In the genomic region with DNA sequence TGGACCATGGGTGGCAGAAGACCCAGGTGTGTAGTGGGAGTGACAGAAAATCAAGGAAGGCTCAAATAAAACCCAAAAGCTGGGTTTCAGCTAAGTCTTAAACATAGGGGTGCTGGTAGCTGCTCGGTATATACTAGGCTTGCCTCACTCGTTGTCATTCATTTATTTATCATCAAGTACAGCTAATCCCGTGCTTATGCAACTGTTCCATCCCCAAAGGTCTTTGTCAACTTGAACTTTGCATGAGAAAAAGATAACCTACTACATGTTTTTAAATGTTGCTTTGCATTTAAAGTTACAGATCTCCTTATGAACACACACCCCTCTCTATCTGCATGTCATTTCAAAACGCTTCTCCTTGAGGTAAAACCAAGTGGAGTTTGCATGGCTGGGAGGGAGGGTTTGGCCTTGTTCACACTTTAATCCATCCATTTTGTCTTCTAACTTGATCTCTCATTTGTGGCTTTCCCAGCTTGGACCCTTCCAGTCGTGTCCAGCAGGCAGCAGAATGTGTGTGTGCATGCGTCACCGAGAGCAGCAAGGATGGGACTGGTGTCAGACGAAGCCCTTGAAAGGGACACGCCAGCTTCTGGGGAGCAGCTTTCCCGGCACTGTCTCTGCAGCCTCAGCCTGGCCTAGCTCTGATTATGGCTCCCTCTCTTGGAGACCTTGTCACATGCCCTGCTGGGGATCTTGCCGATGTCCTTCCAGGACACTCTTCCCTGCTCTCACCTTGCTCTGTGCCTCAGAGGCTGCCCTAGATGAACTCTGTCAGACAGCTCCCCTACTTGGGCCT, we compare ENCODE assay signal across 24 cellular contexts.
DNase-seq lines count a peak whose midpoint lies in the region; ATAC-seq and TF ChIP-seq lines count a peak whose summit lies in the region.
"Had no signal": no experiment of that assay in that cellular context is flagged by ENCODE, and none has a peak within 500 bp of the region (broad histone marks: within the 10 kb centered on the region; RNA-seq: fewer than 3 reads in every experiment).

No MANE protein-coding gene starts in this region.

- H3K79me2 ChIP-seq in hepatocyte: no peaks in the 10 kb centered on the region

- H3K36me3 ChIP-seq in WERI-Rb-1 (no peaks in the 10 kb centered on the region), hepatocyte (replicated peaks; ENCODE audit: insufficient read depth, low read depth) (no peaks in the 10 kb centered on the region), psoas muscle (ENCODE audit: insufficient read depth in 1 of 2, low read depth in 1 of 2) (no peaks in the 10 kb centered on the region)
- H3K36me3 ChIP-seq: brain microvascular endothelial cell, esophagus muscularis mucosa, heart right ventricle, ovary, spleen had no signal

- H2AFZ ChIP-seq in hepatocyte: no peak overlapping the region

- no peaks in the 10 kb centered on the region for H3K27me3 ChIP-seq in WERI-Rb-1 (ENCODE audit: insufficient read depth, low read depth, severe bottlenecking)
- no peaks in the 10 kb centered on the region for H3K27me3 ChIP-seq in hepatocyte
- no peaks in the 10 kb centered on the region for H3K27me3 ChIP-seq in psoas muscle (ENCODE audit: insufficient read depth in 3 of 3, low read length in 2 of 3)
- H3K27me3 ChIP-seq: brain microvascular endothelial cell, esophagus muscularis mucosa, heart right ventricle, ovary, spleen had no signal

- no peak overlapping the region for H3K27ac ChIP-seq in WERI-Rb-1
- peak overlapping the region; percentile 66 for H3K27ac ChIP-seq in hepatocyte
- no peak overlapping the region for H3K27ac ChIP-seq in psoas muscle
- H3K27ac ChIP-seq: brain microvascular endothelial cell, dorsolateral prefrontal cortex, esophagus muscularis mucosa, ovary, spleen had no signal

- WGBS in hepatocyte (ENCODE audit: low lambda C conversion rate, missing lambda C conversion rate): 61% methylated on average over 11 of the region's 11 CpGs
- 72 to 82% (median 74%) methylated on average over 11 of the region's 11 CpGs for WGBS in psoas muscle, 3 donors

- in situ Hi-C loops in ACHN (cut with HindIII; ENCODE audit: low pct_ligation_motif_present, low pct_unique_long_range_greater_than_20kb, low sequenced_read_pairs): no loop called here

- TF ChIP-seq CTCF in WERI-Rb-1 (IDR thresholded peaks at IDR 0.05; ENCODE audit: low read depth, low read length): peak; percentile 59
- no peak for TF ChIP-seq CTCF in hepatocyte (IDR thresholded peaks at IDR 0.05; ENCODE audit: poor library complexity)
- TF ChIP-seq CTCF in psoas muscle (IDR thresholded peaks at IDR 0.05): no peak

- H3K9me3 ChIP-seq in WERI-Rb-1 (ENCODE audit: severe bottlenecking): no peaks in the 10 kb centered on the region
- H3K9me3 ChIP-seq in hepatocyte (ENCODE audit: low read depth): no peaks in the 10 kb centered on the region
- H3K9me3 ChIP-seq in psoas muscle: no peaks in the 10 kb centered on the region
- H3K9me3 ChIP-seq: esophagus muscularis mucosa, heart right ventricle, ovary, spleen had no signal

- ATAC-seq in psoas muscle: peak; percentile 41 to 85 (median 70)
- ATAC-seq: activated CD4-positive, alpha-beta T cell treated with anti-CD3 and anti-CD28 coated beads for 36 hours; activated naive CD4-positive, alpha-beta T cell treated with anti-CD3 and anti-CD28 coated beads, Interleukin-2, amount 50 U/mL, for 72 hours; CD8-positive, alpha-beta T cell; stimulated activated effector memory CD8-positive, alpha-beta T cell treated with anti-CD3 and anti-CD28 coated beads, Interleukin-12 subunit alpha, Interleukin-12 subunit beta, amount 100 ng/mL, for 72 hours had no signal

- no peak overlapping the region for H3K4me3 ChIP-seq in WERI-Rb-1 (ENCODE audit: low read depth, low read length)
- H3K4me3 ChIP-seq in hepatocyte: no peak overlapping the region
- H3K4me3 ChIP-seq in psoas muscle: no peak overlapping the region
- H3K4me3 ChIP-seq: dorsolateral prefrontal cortex, esophagus muscularis mucosa, heart right ventricle, ovary, spleen had no signal

- H4K20me1 ChIP-seq in hepatocyte (ENCODE audit: insufficient read depth, poor library complexity, severe bottlenecking): no peaks in the 10 kb centered on the region

- no peaks in the 10 kb centered on the region for H3K9me2 ChIP-seq in hepatocyte (replicated peaks; ENCODE audit: insufficient read depth)

- H3K4me1 ChIP-seq in hepatocyte (ENCODE audit: insufficient read depth): peaks cover 39% of the 10 kb centered on the region
- H3K4me1 ChIP-seq in psoas muscle: peaks cover 16% of the 10 kb centered on the region

- DNase-seq in NCI-H82 (lab: John Stamatoyannopoulos, UW) (peak; percentile 39), NCI-H82 treated with DMSO at 0.1 percent for 48 hours (lab: John Stamatoyannopoulos, UW; ENCODE audit: unreplicated experiment) (no peak), WERI-Rb-1 (peak; percentile 40), hepatocyte (ENCODE audit: low spot score) (peak; percentile 40), psoas muscle (no peak), Kasumi-1 (lab: John Stamatoyannopoulos, UW) (no peak), GM19240 (ENCODE audit: insufficient read length, low spot score) (no peak), ACHN (no peak)
- DNase-seq: activated CD4-positive, alpha-beta T cell treated with anti-CD3 and anti-CD28 coated beads for 36 hours; activated T-cell treated with anti-CD3 and anti-CD28 coated beads for 4 hours; brain microvascular endothelial cell; CD8-positive, alpha-beta T cell; dorsolateral prefrontal cortex; heart right ventricle; KBM-7; NCI-H1105; NK-92 treated with Interleukin-12 subunit alpha and Interleukin-12 subunit beta, amount 100 ng/mL, for 24 hours; ovary; SHP77 treated with DMSO at 0.1 percent for 48 hours; spleen; T1000 had no signal

- H3K4me2 ChIP-seq in hepatocyte: no peak overlapping the region

- intact Hi-C loops in psoas muscle (cut with DNase I): no loop called here

Comparison
In these comparisons a context has a peak if more than half of its experiments do, and no peak if none do; other contexts are left out.
1. DNase-seq: peak in NCI-H82 (single experiment), WERI-Rb-1 (single experiment) and hepatocyte (single experiment); none in NCI-H82 treated with DMSO at 0.1 percent for 48 hours (single experiment), psoas muscle (0 of 2), Kasumi-1 (0 of 2), GM19240 (single experiment) and ACHN (single experiment).